In genomic region chr19:2488942-2489731, GRCh38 we compare ENCODE assay signal across 8 cellular contexts. TPM values are rescaled to one million over a fixed set of nuclear protein-coding genes. Genes with fewer than 3 reads are reported as not detected.
DNase-seq lines count a peak whose midpoint lies in the region; ATAC-seq, FAIRE-seq and TF ChIP-seq lines count a peak whose summit lies in the region.

No MANE protein-coding gene starts in this region.

- peak overlapping the region; percentile 77 to 89 for H3K27ac ChIP-seq in A549

- peaks cover 49% of the 10 kb centered on the region for H3K4me1 ChIP-seq in A549

- no peak for TF ChIP-seq CTCF in A549 (IDR thresholded peaks at IDR 0.05)
- no peak for TF ChIP-seq CTCF in GM12865 (IDR thresholded peaks at IDR 0.05; ENCODE audit: insufficient read depth, low read depth, low read length, missing control alignments)
- no peak for TF ChIP-seq CTCF in foreskin fibroblast (IDR thresholded peaks at IDR 0.05; ENCODE audit: low read depth, low read length)
- no peak for TF ChIP-seq CTCF in nephron (IDR thresholded peaks at IDR 0.05; ENCODE audit: unreplicated experiment in 3 of 3)

- peak overlapping the region; percentile 75 for H3K4me2 ChIP-seq in A549

- peaks cover 13% of the 10 kb centered on the region for H3K4me1 Mint-ChIP-seq in T-helper 2 cell treated with Interferon-gamma antibody and Interleukin-4, amounts not matched to agents 5 μg/mL and 100 μg/mL, for 36 hours (ENCODE audit: low read depth)
- peaks cover 14% of the 10 kb centered on the region for H3K4me1 Mint-ChIP-seq in nephron

- ATAC-seq in A549 (peak; percentile 65 to 69), GM21529 (IDR thresholded peaks at IDR 0.05; ENCODE audit: unreplicated experiment) (no peak), HG02759 (IDR thresholded peaks at IDR 0.05; ENCODE audit: unreplicated experiment) (no peak)

- H3K9me3 Mint-ChIP-seq in T-helper 2 cell treated with Interferon-gamma antibody and Interleukin-4, amounts not matched to agents 5 μg/mL and 100 μg/mL, for 36 hours, result no peaks in the 10 kb centered on the region
- H3K9me3 Mint-ChIP-seq in nephron, result no peaks in the 10 kb centered on the region

- H3K27ac Mint-ChIP-seq in T-helper 2 cell treated with Interferon-gamma antibody and Interleukin-4, amounts not matched to agents 5 μg/mL and 100 μg/mL, for 36 hours, result no peak overlapping the region
- peak overlapping the region in 1 of 3 experiments; percentile 15 for H3K27ac Mint-ChIP-seq in nephron

- no peak for TF ChIP-seq RAD21 in A549 (conservative IDR thresholded peaks at IDR 0.05 in 1 of 2, IDR thresholded peaks at IDR 0.05 in 1 of 2)

- H3K27me3 Mint-ChIP-seq in T-helper 2 cell treated with Interferon-gamma antibody and Interleukin-4, amounts not matched to agents 5 μg/mL and 100 μg/mL, for 36 hours (ENCODE audit: low read depth), result peaks cover 64% of the 10 kb centered on the region
- peaks cover 28% of the 10 kb centered on the region for H3K27me3 Mint-ChIP-seq in nephron (ENCODE audit: low read depth)

- H3K4me3 ChIP-seq in A549 (peak overlapping the region; percentile 22; the same call in 1 of the 3 replicates), GM12865 (ENCODE audit: low read depth, low read length) (peak overlapping the region; percentile 28), foreskin fibroblast (ENCODE audit: low read depth in 1 of 2, low read length in 2 of 2) (peak overlapping the region; percentile 27 to 34)

- TF ChIP-seq EP300 in A549 (IDR thresholded peaks at IDR 0.05), result no peak

- TF ChIP-seq POLR2A in A549 (IDR thresholded peaks at IDR 0.05; ENCODE audit: low read length), result no peak

- H3K9me3 ChIP-seq in A549, result no peaks in the 10 kb centered on the region

- no peaks in the 10 kb centered on the region for H3K36me3 Mint-ChIP-seq in T-helper 2 cell treated with Interferon-gamma antibody and Interleukin-4, amounts not matched to agents 5 μg/mL and 100 μg/mL, for 36 hours (ENCODE audit: low read depth)
- no peaks in the 10 kb centered on the region for H3K36me3 Mint-ChIP-seq in nephron (ENCODE audit: low read depth)

- CTCF ChIA-PET in A549 (lab: Yijun Ruan, JAX), result interaction anchor here (0.7 to 1.4 kb wide), 2 partner anchors 45 to 91 kb away, joined by 3 to 4 read pairs; no protein-coding TSS in a partner anchor

- POLR2A ChIA-PET in A549 (lab: Yijun Ruan, JAX), result interaction anchor here (7.3 kb wide), 1 partner anchor 13 kb away, joined by 64 read pairs; the partner anchor contains the start of gene GADD45B

- H3K4me3 Mint-ChIP-seq in T-helper 2 cell treated with Interferon-gamma antibody and Interleukin-4, amounts not matched to agents 5 μg/mL and 100 μg/mL, for 36 hours, result peak overlapping the region; percentile 26
- H3K4me3 Mint-ChIP-seq in nephron, result peak overlapping the region; percentile 58 to 68 (median 63)

- no peak for FAIRE-seq in A549 (lab: Jason Lieb, UNC)

- 42% methylated on average over 14 of the region's 78 CpGs for WGBS in A549 (ENCODE audit: missing lambda C conversion rate)

- DNase-seq in A549 (ENCODE audit: low read depth in 1 of 2, low spot score in 1 of 2) (peak in 1 of 2 experiments; percentile 53), GM12865 (ENCODE audit: low read depth) (peak; percentile 58), foreskin fibroblast (peak in 1 of 2 donors; percentile 66), OCI-M2 (lab: John Stamatoyannopoulos, UW; ENCODE audit: unreplicated experiment) (no peak)
- no peak for DNase-seq in T-helper 2 cell treated with Interferon-gamma antibody and Interleukin-4, amounts not matched to agents 5 μg/mL and 100 μg/mL, for 36 hours (ENCODE audit: low spot score)

TF ChIP-seq in A549, 52 proteins besides CTCF, POLR2A, EP300 and RAD21:
- no peak for TF ChIP-seq ESRRA (IDR thresholded peaks at IDR 0.05; ENCODE audit: borderline replicate concordance, low read length)
- TF ChIP-seq MAX (IDR thresholded peaks at IDR 0.05), result 0 out of 2 replicates have a peak, but pooled peaks have one; percentile 25
- peak; percentile 56; the same call in 1 of the 2 replicates for TF ChIP-seq CHD4 (IDR thresholded peaks at IDR 0.05; ENCODE audit: borderline replicate concordance)
- TF ChIP-seq POLR2AphosphoS2 (conservative IDR thresholded peaks at IDR 0.05; ENCODE audit: low read length), result no peak

RNA-seq across cellular contexts. Expression of gene GADD45B, which starts 13.2 kb away (rescaled TPM):
- polyA plus RNA-seq in A549 (2011; rRNA removed) (65.3 and 72.5 TPM in 2 replicates), A549 (2017; fragmentation: RNase III; extraction: RNeasy Plus Mini Kit Qiagen cat#74134 plus additional on column Dnase treatment) (38.6 to 42.4 TPM (median 39.9 TPM) in 3 replicates)
- polyA plus RNA-seq in A549 (2012; cell fraction: cytosol; rRNA removed), result 120 and 125 TPM in 2 replicates
- polyA plus RNA-seq in A549 (2012; cell fraction: nucleus; rRNA removed), result 193 and 205 TPM in 2 replicates
- polyA minus RNA-seq in A549 (2011; rRNA and poly(A)+ RNA removed), result 42.7 and 50.1 TPM in 2 replicates

RNA-seq across cellular contexts. Expression of gene LMNB2, which starts 32.4 kb away (rescaled TPM):
- polyA plus RNA-seq in A549 (2011; rRNA removed) (53.5 and 54.6 TPM in 2 replicates), A549 (2017; fragmentation: RNase III; extraction: RNeasy Plus Mini Kit Qiagen cat#74134 plus additional on column Dnase treatment) (93.6 to 105 TPM (median 97.7 TPM) in 3 replicates)
- polyA plus RNA-seq in A549 (2012; cell fraction: cytosol; rRNA removed), result 96.0 and 132 TPM in 2 replicates
- polyA plus RNA-seq in A549 (2012; cell fraction: nucleus; rRNA removed), result 167 and 168 TPM in 2 replicates
- polyA minus RNA-seq in A549 (2011; rRNA and poly(A)+ RNA removed), result 53.1 and 60.5 TPM in 2 replicates

Comparison
In these comparisons a context has a peak if more than half of its experiments do, and no peak if none do; other contexts are left out.
1. ATAC-seq: peak in A549 (2 of 2); none in GM21529 (single experiment) and HG02759 (single experiment).
2. Peak in every context shown above with its lines, with median percentiles within 50 percentile points of each other: H3K4me3 ChIP-seq.